ENCODE assay signal across 1 cellular context in the genomic region with DNA sequence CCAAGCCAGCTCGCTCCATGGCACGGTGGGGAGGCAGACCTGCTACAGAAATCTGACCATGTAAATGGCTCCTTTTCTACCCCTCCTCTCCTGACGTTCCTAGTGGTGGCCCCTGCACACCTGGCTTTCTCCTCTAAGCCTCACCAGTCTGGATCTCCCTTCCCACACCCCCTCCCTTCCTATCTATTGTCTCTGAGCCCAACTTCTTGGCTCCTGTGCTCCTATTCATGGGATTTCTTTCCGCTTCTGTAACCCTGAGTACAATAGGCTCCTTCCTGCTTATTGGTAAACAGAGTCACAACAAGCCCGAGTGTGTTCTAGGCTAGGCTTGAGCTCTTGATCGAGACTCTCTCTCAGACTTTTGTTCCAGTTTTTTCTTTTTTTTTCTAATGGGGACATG.
TF ChIP-seq lines count a peak whose summit lies in the region.

No MANE protein-coding gene starts in this region.

TF ChIP-seq in IMR-90, 13 proteins besides CTCF, POLR2A, EP300 and RAD21:
- TF ChIP-seq USF2 (IDR thresholded peaks at IDR 0.05; ENCODE audit: low read depth, low read length) (no peak), NFE2L2 (IDR thresholded peaks at IDR 0.05; ENCODE audit: low read depth, low read length) (no peak), CHD1 (IDR thresholded peaks at IDR 0.05; ENCODE audit: low read depth, low read length) (no peak), FOS (IDR thresholded peaks at IDR 0.05; ENCODE audit: low read depth, low read length) (no peak), RCOR1 (IDR thresholded peaks at IDR 0.05; ENCODE audit: insufficient replicate concordance, low read length) (no peak), MAFK (IDR thresholded peaks at IDR 0.05; ENCODE audit: low read depth, low read length) (no peak), SMC3 (IDR thresholded peaks at IDR 0.05; ENCODE audit: low read depth, low read length) (no peak), CEBPB (IDR thresholded peaks at IDR 0.05; ENCODE audit: low read depth, low read length) (no peak)
- TF ChIP-seq, protein P1, sequence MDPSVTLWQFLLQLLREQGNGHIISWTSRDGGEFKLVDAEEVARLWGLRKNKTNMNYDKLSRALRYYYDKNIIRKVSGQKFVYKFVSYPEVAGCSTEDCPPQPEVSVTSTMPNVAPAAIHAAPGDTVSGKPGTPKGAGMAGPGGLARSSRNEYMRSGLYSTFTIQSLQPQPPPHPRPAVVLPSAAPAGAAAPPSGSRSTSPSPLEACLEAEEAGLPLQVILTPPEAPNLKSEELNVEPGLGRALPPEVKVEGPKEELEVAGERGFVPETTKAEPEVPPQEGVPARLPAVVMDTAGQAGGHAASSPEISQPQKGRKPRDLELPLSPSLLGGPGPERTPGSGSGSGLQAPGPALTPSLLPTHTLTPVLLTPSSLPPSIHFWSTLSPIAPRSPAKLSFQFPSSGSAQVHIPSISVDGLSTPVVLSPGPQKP (IDR thresholded peaks at IDR 0.05; ENCODE audit: borderline replicate concordance, low read depth, low read length): no peak
